9 cellular contexts compared by ENCODE assay signal in the genomic region with DNA sequence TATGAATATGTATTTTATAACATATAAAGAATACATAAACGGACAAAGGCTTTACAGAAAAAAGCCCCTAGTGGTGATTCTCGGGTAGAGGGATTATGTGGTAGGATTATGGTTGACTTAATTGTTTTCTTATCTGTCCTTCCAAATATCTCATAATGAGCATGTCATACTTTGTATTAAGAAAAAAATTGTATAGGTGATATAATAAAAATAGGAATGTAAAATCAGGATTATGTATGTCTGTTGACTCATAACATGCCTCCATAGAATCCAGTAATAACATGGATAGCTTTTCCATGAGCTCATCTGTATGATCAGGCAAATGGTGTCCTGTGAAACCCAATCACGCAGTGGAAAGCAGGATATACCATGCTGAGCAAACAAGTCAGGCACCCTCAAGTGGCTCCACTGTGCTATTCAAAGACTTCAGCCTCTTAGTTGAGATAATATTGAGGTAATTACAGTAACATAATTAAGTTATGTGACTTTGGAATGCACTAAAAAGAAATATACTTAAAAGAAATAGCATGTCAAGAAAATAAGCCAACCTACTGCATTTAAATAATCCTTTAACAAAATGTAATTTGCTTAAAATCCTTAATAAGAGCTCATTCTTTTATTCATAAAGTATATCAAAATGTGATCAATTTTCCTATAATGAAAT. TPM values are rescaled to one million over a fixed set of nuclear protein-coding genes. Genes with fewer than 3 reads are reported as not detected.
DNase-seq lines count a peak whose midpoint lies in the region; ATAC-seq and TF ChIP-seq lines count a peak whose summit lies in the region.
"Had no signal": no experiment of that assay in that cellular context is flagged by ENCODE, and none has a peak within 500 bp of the region (broad histone marks: within the 10 kb centered on the region; RNA-seq: fewer than 3 reads in every experiment).

No MANE protein-coding gene starts in this region.

- ATAC-seq in GM21515 (IDR thresholded peaks at IDR 0.05; ENCODE audit: unreplicated experiment), result no peak
- no peak for ATAC-seq in HG03457 (IDR thresholded peaks at IDR 0.05; ENCODE audit: unreplicated experiment)

- no peaks in the 10 kb centered on the region for H3K9me2 ChIP-seq in DOHH2 (replicated peaks; ENCODE audit: control insufficient read depth, low read length)

- TF ChIP-seq CTCF in DOHH2 (IDR thresholded peaks at IDR 0.05; ENCODE audit: low read depth, low read length, poor library complexity, severe bottlenecking), result peak; percentile 31

- peak; percentile 4 for DNase-seq in KG1 (lab: John Stamatoyannopoulos, UW)
- DNase-seq in amniotic epithelial cell (ENCODE audit: low read depth), result peak; percentile 17
- no peak for DNase-seq in activated CD4-positive, alpha-beta T cell treated with anti-CD3 and anti-CD28 coated beads, Interleukin-2, amount 50 U/mL, for 4 hours
- no peak for DNase-seq in COLO829 (ENCODE audit: low spot score)
- DNase-seq: NCI-H510A treated with DMSO at 0.1 percent for 48 hours had no signal

- H3K4me1 ChIP-seq in DOHH2 (ENCODE audit: control insufficient read depth, low read length) (peaks cover 11% of the 10 kb centered on the region), mesodermal cell (ENCODE audit: control insufficient read depth, insufficient read depth, low read length, poor library complexity, severe bottlenecking) (no peaks in the 10 kb centered on the region)

- peaks cover 29% of the 10 kb centered on the region for H3K27me3 ChIP-seq in DOHH2 (ENCODE audit: control insufficient read depth, low read length)

- H3K79me2 ChIP-seq in DOHH2 (ENCODE audit: control insufficient read depth, low read length), result no peaks in the 10 kb centered on the region

- no peaks in the 10 kb centered on the region for H4K20me1 ChIP-seq in DOHH2 (ENCODE audit: control insufficient read depth, insufficient read depth, low read depth, low read length)

- H3K9me3 ChIP-seq in DOHH2 (ENCODE audit: control insufficient read depth, insufficient read depth, low read length) (no peaks in the 10 kb centered on the region), mesodermal cell (ENCODE audit: control insufficient read depth, low read length) (no peaks in the 10 kb centered on the region)

- no peaks in the 10 kb centered on the region for H3F3A ChIP-seq in DOHH2 (ENCODE audit: control insufficient read depth, insufficient read depth)

- no peak overlapping the region for H3K4me2 ChIP-seq in DOHH2 (ENCODE audit: low read length)

- 38% methylated on average over 1 of the region's 3 CpGs; no CpG with 5 or more reads in 1 of the 2 experiments for WGBS in mesodermal cell (ENCODE audit: insufficient coverage in 2 of 2), 2 experiments

- H3K27ac ChIP-seq in DOHH2 (ENCODE audit: low read depth, low read length), result no peak overlapping the region
- peak overlapping the region; percentile 37 for H3K27ac ChIP-seq in mesodermal cell (ENCODE audit: low read depth, low read length, severe bottlenecking)

- H3K36me3 ChIP-seq in DOHH2 (ENCODE audit: control insufficient read depth, low read length) (no peaks in the 10 kb centered on the region), mesodermal cell (ENCODE audit: control insufficient read depth, insufficient read depth, low read length) (no peaks in the 10 kb centered on the region)

- H3K4me3 ChIP-seq in DOHH2 (ENCODE audit: low read length), result no peak overlapping the region
- H3K4me3 ChIP-seq in mesodermal cell (ENCODE audit: extremely low read depth, insufficient read depth, low read length, poor library complexity, severe bottlenecking), result no peak overlapping the region

RNA-seq across cellular contexts. Expression of a gene that starts 39.6 kb away (rescaled TPM):
- 37.4 TPM for polyA plus RNA-seq in mesodermal cell (2013, experiment 1 of 2)
- polyA plus RNA-seq in mesodermal cell (2013, experiment 2 of 2), result 42.8 TPM

RNA-seq across cellular contexts. Expression of a gene that starts 50.1 kb away (rescaled TPM):
- 87.1 TPM for polyA plus RNA-seq in mesodermal cell (2013, experiment 1 of 2)
- 90.8 TPM for polyA plus RNA-seq in mesodermal cell (2013, experiment 2 of 2)

Comparison
In these comparisons a context has a peak if more than half of its experiments do, and no peak if none do; other contexts are left out.
1. DNase-seq: peak in KG1 (single experiment) and amniotic epithelial cell (single experiment); none in activated CD4-positive, alpha-beta T cell treated with anti-CD3 and anti-CD28 coated beads, Interleukin-2, amount 50 U/mL, for 4 hours (0 of 2) and COLO829 (single experiment).